Comparison of ENCODE assay signal across 14 cellular contexts in the genomic region with DNA sequence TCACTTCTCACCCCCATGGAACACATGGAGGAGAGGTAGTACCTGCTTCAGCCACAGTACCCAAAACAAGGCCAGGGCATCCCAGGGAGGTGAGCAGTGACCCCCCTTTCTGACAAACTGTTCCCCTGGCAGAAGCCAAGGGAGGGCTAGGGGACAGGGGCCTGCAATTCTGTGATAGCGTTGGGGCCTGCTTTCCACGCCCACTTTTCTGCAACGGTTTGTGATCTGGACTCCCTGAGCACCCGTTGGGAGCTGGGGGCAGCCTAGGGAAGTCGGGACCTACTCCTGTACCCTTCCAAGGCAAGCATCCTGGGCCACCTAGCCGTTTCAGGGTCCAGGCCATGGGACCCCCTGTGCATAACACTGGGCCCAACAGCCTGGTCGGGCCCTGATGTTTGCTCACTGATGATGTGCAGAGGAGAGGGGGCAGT. TPM values are rescaled to one million over a fixed set of nuclear protein-coding genes. Genes with fewer than 3 reads are reported as not detected.
DNase-seq lines count a peak whose midpoint lies in the region; ATAC-seq, FAIRE-seq and TF ChIP-seq lines count a peak whose summit lies in the region.
"Had no signal": no experiment of that assay in that cellular context is flagged by ENCODE, and none has a peak within 500 bp of the region (broad histone marks: within the 10 kb centered on the region; RNA-seq: fewer than 3 reads in every experiment).

No MANE protein-coding gene starts in this region.

- H3K9me3 Mint-ChIP-seq in CD4-positive, alpha-beta memory T cell, result no peaks in the 10 kb centered on the region
- H3K9me3 Mint-ChIP-seq in activated naive CD4-positive, alpha-beta T cell treated with anti-CD3 and anti-CD28 coated beads, Interleukin-2, amount 50 U/mL, for 72 hours, result no peaks in the 10 kb centered on the region
- H3K9me3 Mint-ChIP-seq in neural crest cell (no peaks in the 10 kb centered on the region), chondrocyte (ENCODE audit: low read depth) (no peaks in the 10 kb centered on the region)

- peak overlapping the region; percentile 32 to 89 (median 75) for H3K27ac Mint-ChIP-seq in CD4-positive, alpha-beta memory T cell
- peak overlapping the region; percentile 86 to 89 for H3K27ac Mint-ChIP-seq in activated naive CD4-positive, alpha-beta T cell treated with anti-CD3 and anti-CD28 coated beads, Interleukin-2, amount 50 U/mL, for 72 hours
- H3K27ac Mint-ChIP-seq in neural crest cell (ENCODE audit: unreplicated experiment) (no peak overlapping the region), chondrocyte (ENCODE audit: unreplicated experiment) (no peak overlapping the region)

- in situ Hi-C loops in GM13976 (cut with MboI; ENCODE audit: low sequenced_read_pairs, unreplicated experiment), result no loop called here

- H3K9me3 ChIP-seq in CD4-positive, alpha-beta memory T cell (ENCODE audit: control insufficient read depth in 1 of 2, low read length in 2 of 2), result no peaks in the 10 kb centered on the region

- no peak for ATAC-seq in activated naive CD4-positive, alpha-beta T cell treated with anti-CD3 and anti-CD28 coated beads, Interleukin-2, amount 50 U/mL, for 72 hours

- peaks cover 0 to 4% of the 10 kb centered on the region in 2 donors for H3K36me3 Mint-ChIP-seq in CD4-positive, alpha-beta memory T cell
- peaks cover 0 to 10% of the 10 kb centered on the region in 2 donors for H3K36me3 Mint-ChIP-seq in activated naive CD4-positive, alpha-beta T cell treated with anti-CD3 and anti-CD28 coated beads, Interleukin-2, amount 50 U/mL, for 72 hours
- H3K36me3 Mint-ChIP-seq in neural crest cell (ENCODE audit: low read depth) (no peaks in the 10 kb centered on the region), chondrocyte (ENCODE audit: low read depth) (no peaks in the 10 kb centered on the region)

- POLR2A ChIA-PET in CD4-positive, alpha-beta memory T cell (lab: Charles Lee; ENCODE audit: partially characterized antibody), result interaction anchor here (2.2 to 3.8 kb wide), 2 partner anchors 11 to 36 kb away, joined by 8 to 47 read pairs; partner anchors contain the start of gene SKIC8

- peaks cover 22% of the 10 kb centered on the region for H3K4me1 ChIP-seq in CD4-positive, alpha-beta memory T cell (ENCODE audit: insufficient read depth, low read length)

- DNase-seq in CD4-positive, alpha-beta memory T cell, result no peak
- peak; percentile 38 for DNase-seq in GM13976 (ENCODE audit: low spot score)
- no peak for DNase-seq in activated naive CD4-positive, alpha-beta T cell treated with anti-CD3 and anti-CD28 coated beads, Interleukin-2, amount 50 U/mL, for 72 hours (ENCODE audit: low spot score in 2 of 2)
- DNase-seq in neural crest cell (ENCODE audit: low read depth, low spot score), result no peak
- no peak for DNase-seq in kidney tubule cell (ENCODE audit: low spot score)
- DNase-seq in chondrocyte (ENCODE audit: low spot score), result no peak
- DNase-seq in H54 (ENCODE audit: insufficient read length, low spot score), result no peak
- DNase-seq: effector CD8-positive, alpha-beta T cell; GF-D8; GM23248; midbrain; NCI-H2029; NCI-H69 had no signal

- intact Hi-C loops in CD4-positive, alpha-beta memory T cell (cut with micrococcal nuclease), result no loop called here

- no peaks in the 10 kb centered on the region for H3K27me3 ChIP-seq in CD4-positive, alpha-beta memory T cell (ENCODE audit: insufficient read depth, low read length)

- H3K36me3 ChIP-seq in CD4-positive, alpha-beta memory T cell (ENCODE audit: insufficient read depth, low read length), result no peaks in the 10 kb centered on the region

- TF ChIP-seq CTCF in GM13976 (IDR thresholded peaks at IDR 0.05; ENCODE audit: borderline replicate concordance, control extremely low read depth, extremely low read depth, insufficient read depth, missing control alignments) (no peak), neural crest cell (conservative IDR thresholded peaks at IDR 0.05) (peak; percentile 11), chondrocyte (IDR thresholded peaks at IDR 0.05) (no peak)

- H3K27ac ChIP-seq in CD4-positive, alpha-beta memory T cell (ENCODE audit: low read depth, low read length), result no peak overlapping the region
- H3K27ac ChIP-seq: C4-2B, GM23248 had no signal

- H3K4me1 Mint-ChIP-seq in CD4-positive, alpha-beta memory T cell, result peaks cover 19 to 30% (median 22%) of the 10 kb centered on the region in 4 donors
- H3K4me1 Mint-ChIP-seq in neural crest cell, result peaks cover 19% of the 10 kb centered on the region
- H3K4me1 Mint-ChIP-seq in chondrocyte (ENCODE audit: low read depth), result peaks cover 12% of the 10 kb centered on the region

- CTCF ChIA-PET in CD4-positive, alpha-beta memory T cell (lab: Charles Lee; ENCODE audit: partially characterized antibody), result interaction anchor here (1.0 kb wide), 1 partner anchor 23 kb away, joined by 3 read pairs; no protein-coding TSS in a partner anchor

- peak overlapping the region; percentile 69 to 83 (median 72) for H3K4me3 Mint-ChIP-seq in CD4-positive, alpha-beta memory T cell
- H3K4me3 Mint-ChIP-seq in neural crest cell (no peak overlapping the region), chondrocyte (ENCODE audit: unreplicated experiment) (no peak overlapping the region)

- H3K4me3 ChIP-seq in CD4-positive, alpha-beta memory T cell (ENCODE audit: low read length in 2 of 2), result no peak overlapping the region

- no peak for TF ChIP-seq POLR2A in H54 (IDR thresholded peaks at IDR 0.05; ENCODE audit: low read depth, low read length)

- no peak for FAIRE-seq in H54 (lab: Jason Lieb, UNC)

- H3K27me3 Mint-ChIP-seq in CD4-positive, alpha-beta memory T cell, result no peaks in the 10 kb centered on the region
- H3K27me3 Mint-ChIP-seq in neural crest cell (ENCODE audit: low read depth) (no peaks in the 10 kb centered on the region), chondrocyte (ENCODE audit: low read depth) (no peaks in the 10 kb centered on the region)

RNA-seq across cellular contexts. Expression of gene DNAJA4, which starts 1.0 kb away (rescaled TPM):
- 10 to 100 TPM; 31.5 to 32.8 TPM for total RNA-seq in CD4-positive, alpha-beta memory T cell
- polyA plus RNA-seq in CD4-positive, alpha-beta memory T cell, result 10 to 100 TPM in 1 of 2 donors, 1 to 10 TPM in 1; 7.8 to 12.0 TPM
- 10 to 100 TPM; 39.0 to 57.1 TPM for total RNA-seq in activated naive CD4-positive, alpha-beta T cell treated with anti-CD3 and anti-CD28 coated beads, Interleukin-2, amount 50 U/mL, for 72 hours
- not detected in 2 replicates for total RNA-seq in neural crest cell
- total RNA-seq in chondrocyte, result 0.26 to 0.27 TPM in 2 of 3 replicates, not detected in the other

RNA-seq across cellular contexts. Expression of gene ACSBG1, which starts 29.0 kb away (rescaled TPM):
- total RNA-seq in CD4-positive, alpha-beta memory T cell, result not detected
- not detected for polyA plus RNA-seq in CD4-positive, alpha-beta memory T cell
- not detected for total RNA-seq in activated naive CD4-positive, alpha-beta T cell treated with anti-CD3 and anti-CD28 coated beads, Interleukin-2, amount 50 U/mL, for 72 hours
- total RNA-seq in neural crest cell (4.9 and 5.5 TPM in 2 replicates), chondrocyte (not detected in 3 replicates)
- total RNA-seq: GM23248 had no signal

RNA-seq across cellular contexts. Expression of gene SKIC8, which starts 36.0 kb away (rescaled TPM):
- total RNA-seq in CD4-positive, alpha-beta memory T cell, result 10 to 100 TPM; 43.6 to 45.5 TPM
- 100 to 1,000 TPM in 1 of 2 donors, 10 to 100 TPM in 1; 77.7 to 145 TPM for polyA plus RNA-seq in CD4-positive, alpha-beta memory T cell
- 10 to 100 TPM; 52.3 to 54.1 TPM for total RNA-seq in activated naive CD4-positive, alpha-beta T cell treated with anti-CD3 and anti-CD28 coated beads, Interleukin-2, amount 50 U/mL, for 72 hours
- total RNA-seq in neural crest cell (55.3 and 56.0 TPM in 2 replicates), chondrocyte (35.1 to 52.8 TPM (median 39.9 TPM) in 3 replicates)

Comparison
In these comparisons a context has a peak if more than half of its experiments do, and no peak if none do; other contexts are left out.
1. H3K27ac Mint-ChIP-seq: peak in CD4-positive, alpha-beta memory T cell (7 of 7) and activated naive CD4-positive, alpha-beta T cell treated with anti-CD3 and anti-CD28 coated beads, Interleukin-2, amount 50 U/mL, for 72 hours (2 of 2); none in neural crest cell (single experiment) and chondrocyte (single experiment).
2. H3K4me3 Mint-ChIP-seq: peak in CD4-positive, alpha-beta memory T cell (8 of 8); none in neural crest cell (single experiment) and chondrocyte (single experiment).
3. RNA of gene DNAJA4, which starts 1.0 kb away (total RNA-seq): 39.0 to 57.1 TPM in activated naive CD4-positive, alpha-beta T cell treated with anti-CD3 and anti-CD28 coated beads, Interleukin-2, amount 50 U/mL, for 72 hours and 31.5 to 32.8 TPM in CD4-positive, alpha-beta memory T cell; 0.26 to 0.27 TPM in chondrocyte and not detected in neural crest cell; every median in the first group is over 10 times any median in the second.